9 cellular contexts compared by ENCODE assay signal in genomic region chrX:137428251-137428661, GRCh38.
DNase-seq lines count a peak whose midpoint lies in the region; ATAC-seq and TF ChIP-seq lines count a peak whose summit lies in the region.
"Had no signal": no experiment of that assay in that cellular context is flagged by ENCODE, and none has a peak within 500 bp of the region (broad histone marks: within the 10 kb centered on the region; RNA-seq: fewer than 3 reads in every experiment).

No MANE protein-coding gene starts in this region.

- ATAC-seq in HG03025 (IDR thresholded peaks at IDR 0.05; ENCODE audit: low FRiP score, unreplicated experiment), result no peak

- peak; percentile 24 for DNase-seq in AG20443 (ENCODE audit: low spot score)
- DNase-seq in Jurkat, Clone E6-1 (ENCODE audit: low read depth, low spot score), result no peak
- no peak for DNase-seq in epithelial cell of esophagus (ENCODE audit: low read depth)
- DNase-seq in cerebellum (ENCODE audit: low spot score), result no peak
- no peak for DNase-seq in effector CD8-positive, alpha-beta T cell (lab: John Stamatoyannopoulos, UW)
- no peak for DNase-seq in COLO829 (ENCODE audit: low spot score)
- DNase-seq: SIG-M5 had no signal

- H3K4me3 ChIP-seq in Jurkat, Clone E6-1 (ENCODE audit: low read length), result peak overlapping the region; percentile 37
- peak overlapping the region; percentile 36 for H3K4me3 ChIP-seq in epithelial cell of esophagus (ENCODE audit: low read length)

- H3K4me3 Mint-ChIP-seq in nephron, result peak overlapping the region; percentile 77 to 81 (median 81)

- H3K4me1 Mint-ChIP-seq in nephron, result peaks cover 10% of the 10 kb centered on the region

- H3K9me3 Mint-ChIP-seq in nephron, result peaks cover 5% of the 10 kb centered on the region

- H3K27ac Mint-ChIP-seq in nephron, result no peak overlapping the region

- TF ChIP-seq CTCF in epithelial cell of esophagus (IDR thresholded peaks at IDR 0.05; ENCODE audit: insufficient read depth, low read depth, low read length, missing control alignments) (no peak), nephron (IDR thresholded peaks at IDR 0.05; ENCODE audit: unreplicated experiment in 3 of 3) (no peak)

- no peaks in the 10 kb centered on the region for H3K36me3 Mint-ChIP-seq in nephron (ENCODE audit: low read depth)

- H3K27me3 Mint-ChIP-seq in nephron (ENCODE audit: low read depth), result peaks cover 93% of the 10 kb centered on the region
